ENCODE assay signal across 8 cellular contexts in genomic region chr6:166707045-166707444, GRCh38.
DNase-seq lines count a peak whose midpoint lies in the region; ATAC-seq and TF ChIP-seq lines count a peak whose summit lies in the region.

No MANE protein-coding gene starts in this region.

- ATAC-seq in activated naive CD4-positive, alpha-beta T cell treated with anti-CD3 and anti-CD28 coated beads, Interleukin-2, amount 50 U/mL, for 72 hours = peak; percentile 59 to 61
- ATAC-seq in activated CD4-positive, CD25-positive, alpha-beta regulatory T cell treated with anti-CD3 and anti-CD28 coated beads, Interleukin-2, amount 50 U/mL, for 24 hours = no peak
- no peak for ATAC-seq in HG03571 (IDR thresholded peaks at IDR 0.05; ENCODE audit: unreplicated experiment)

- peaks cover 9% of the 10 kb centered on the region for H3K9me3 ChIP-seq in adipocyte (ENCODE audit: control insufficient read depth, low read length)

- H3K36me3 Mint-ChIP-seq in activated naive CD4-positive, alpha-beta T cell treated with anti-CD3 and anti-CD28 coated beads, Interleukin-2, amount 50 U/mL, for 72 hours = peaks cover 0 to 9% of the 10 kb centered on the region in 2 donors
- peaks cover 0 to 9% (median 0%) of the 10 kb centered on the region in 3 donors for H3K36me3 Mint-ChIP-seq in immature natural killer cell

- H3K4me1 ChIP-seq in adipocyte (ENCODE audit: control insufficient read depth, insufficient read depth, low read length) = no peaks in the 10 kb centered on the region

- no peak overlapping the region for H3K27ac Mint-ChIP-seq in activated naive CD4-positive, alpha-beta T cell treated with anti-CD3 and anti-CD28 coated beads, Interleukin-2, amount 50 U/mL, for 72 hours
- no peak overlapping the region for H3K27ac Mint-ChIP-seq in immature natural killer cell

- H3K4me1 Mint-ChIP-seq in immature natural killer cell = peaks cover 7 to 8% of the 10 kb centered on the region in 2 donors

- H3K9me3 Mint-ChIP-seq in activated naive CD4-positive, alpha-beta T cell treated with anti-CD3 and anti-CD28 coated beads, Interleukin-2, amount 50 U/mL, for 72 hours = peaks cover 6% of the 10 kb centered on the region in 2 donors
- no peaks in the 10 kb centered on the region for H3K9me3 Mint-ChIP-seq in immature natural killer cell

- no peak overlapping the region for H3K4me3 ChIP-seq in adipocyte (ENCODE audit: low read length)

- peak in 1 of 2 donors; percentile 21 for DNase-seq in activated naive CD4-positive, alpha-beta T cell treated with anti-CD3 and anti-CD28 coated beads, Interleukin-2, amount 50 U/mL, for 72 hours (ENCODE audit: low spot score in 2 of 2)
- no peak for DNase-seq in activated naive CD4-positive, alpha-beta T cell treated with Interleukin-2 at 50 U/mL for 16 hours
- DNase-seq in adipocyte (ENCODE audit: low read depth) = peak; percentile 16
- DNase-seq in immature natural killer cell = peak; percentile 19 to 28 (median 21)
- DNase-seq in superior temporal gyrus (ENCODE audit: extremely low spot score) = peak; percentile 60

- H3K27me3 ChIP-seq in adipocyte (replicated peaks; ENCODE audit: control insufficient read depth, insufficient read depth, low read length) = peaks cover 31% of the 10 kb centered on the region

- peak overlapping the region in 1 of 5 donors; percentile 22 for H3K4me3 Mint-ChIP-seq in immature natural killer cell

- TF ChIP-seq CTCF in LNCAP (IDR thresholded peaks at IDR 0.05) = peak; percentile 63

- H3K9ac ChIP-seq in adipocyte (ENCODE audit: low read length) = no peak overlapping the region

- peaks cover 0 to 3% (median 0%) of the 10 kb centered on the region in 3 donors for H3K27me3 Mint-ChIP-seq in immature natural killer cell (ENCODE audit: low read depth in 3 of 3)

- no peaks in the 10 kb centered on the region for H3K36me3 ChIP-seq in adipocyte (ENCODE audit: control insufficient read depth, insufficient read depth, low read length, severe bottlenecking)

Comparison
In these comparisons a context has a peak if more than half of its experiments do, and no peak if none do; other contexts are left out.
1. ATAC-seq: peak in activated naive CD4-positive, alpha-beta T cell treated with anti-CD3 and anti-CD28 coated beads, Interleukin-2, amount 50 U/mL, for 72 hours (2 of 2); none in activated CD4-positive, CD25-positive, alpha-beta regulatory T cell treated with anti-CD3 and anti-CD28 coated beads, Interleukin-2, amount 50 U/mL, for 24 hours (0 of 2) and HG03571 (single experiment).